7 cellular contexts compared by ENCODE assay signal in genomic region chr11:76579047-76579751, GRCh38.
DNase-seq lines count a peak whose midpoint lies in the region; ATAC-seq and TF ChIP-seq lines count a peak whose summit lies in the region.

No MANE protein-coding gene starts in this region.

- no peak overlapping the region for H3K9ac ChIP-seq in PC-3 (ENCODE audit: low read length)

- H3K4me1 ChIP-seq in PC-3 (ENCODE audit: insufficient read depth, low read length) (peaks cover 16% of the 10 kb centered on the region), esophagus (ENCODE audit: control insufficient read depth in 2 of 2, insufficient read depth in 2 of 2, low read length in 1 of 2) (peaks cover 4 to 13% of the 10 kb centered on the region in 2 donors), transverse colon (peaks cover 0 to 6% (median 0%) of the 10 kb centered on the region in 4 donors)

- no peaks in the 10 kb centered on the region for H4K20me1 ChIP-seq in PC-3 (ENCODE audit: low read length)

- CTCF ChIA-PET in PC-3 (lab: Charles Lee) = no interaction called here
- CTCF ChIA-PET in CD4-positive, alpha-beta T cell (lab: Charles Lee) = no interaction called here

- H3K36me3 Mint-ChIP-seq in CD4-positive, alpha-beta T cell (ENCODE audit: low read depth) = no peaks in the 10 kb centered on the region

- TF ChIP-seq CTCF in PC-3 (conservative IDR thresholded peaks at IDR 0.05; ENCODE audit: low read depth, low read length) (peak; percentile 29; the same call in 1 of the 2 replicates), transverse colon (IDR thresholded peaks at IDR 0.05) (no peak)
- no peak for TF ChIP-seq CTCF in CD4-positive, alpha-beta T cell (IDR thresholded peaks at IDR 0.05)

- no peak overlapping the region for H3K27ac ChIP-seq in PC-3 (ENCODE audit: low read length)
- peak overlapping the region; percentile 16 to 84 for H3K27ac ChIP-seq in esophagus (ENCODE audit: low read depth in 2 of 2, low read length in 1 of 2)
- H3K27ac ChIP-seq in transverse colon = peak overlapping the region; percentile 40 to 62 (median 61)
- H3K27ac ChIP-seq in CD4-positive, alpha-beta T cell (ENCODE audit: low read depth, low read length) = no peak overlapping the region

- POLR2A ChIA-PET in PC-3 (lab: Charles Lee; ENCODE audit: unreplicated experiment) = interaction anchor here (0.8 kb wide), 1 partner anchor 39 kb away, joined by 3 read pairs; no protein-coding TSS in a partner anchor
- POLR2A ChIA-PET in CD4-positive, alpha-beta T cell (lab: Charles Lee) = no interaction called here

- in situ Hi-C loops in transverse colon (cut with MboI; ENCODE audit: low pct_ligation_motif_present in 1 of 4, low pct_unique_long_range_greater_than_20kb in 1 of 4, low sequenced_read_pairs in 3 of 4) = no loop called here

- ATAC-seq in PC-3 = no peak
- no peak for ATAC-seq in GM21825 (IDR thresholded peaks at IDR 0.05; ENCODE audit: unreplicated experiment)
- no peak for ATAC-seq in CD4-positive, alpha-beta T cell (ENCODE audit: poor library complexity)

- BruUV-seq in PC-3 (replicated peaks; lab: Mats Ljungman, UMichigan) = no TSS peak

- TF ChIP-seq EP300 in transverse colon (IDR thresholded peaks at IDR 0.05; ENCODE audit: low read depth) = no peak

- H3K79me2 ChIP-seq in PC-3 (ENCODE audit: low read length) = no peaks in the 10 kb centered on the region

- no peak overlapping the region for H3K4me2 ChIP-seq in PC-3 (ENCODE audit: low read length)

- H3K27me3 Mint-ChIP-seq in CD4-positive, alpha-beta T cell = no peaks in the 10 kb centered on the region

- H3F3A ChIP-seq in PC-3 (ENCODE audit: low read length, unreplicated experiment) = no peaks in the 10 kb centered on the region

- DNase-seq in PC-3 (no peak), lung microvascular endothelial cell (ENCODE audit: low read depth in 2 of 2) (peak; percentile 84 to 91), transverse colon (no peak), NCI-H2196 treated with DMSO at 0.1 percent for 48 hours (lab: John Stamatoyannopoulos, UW; ENCODE audit: unreplicated experiment) (no peak)
- DNase-seq in CD4-positive, alpha-beta T cell = no peak

- no peaks in the 10 kb centered on the region for H3K9me3 ChIP-seq in PC-3 (ENCODE audit: low read length)
- H3K9me3 ChIP-seq in esophagus (ENCODE audit: control insufficient read depth in 2 of 2, insufficient read depth in 1 of 2, low read depth in 1 of 2, low read length in 1 of 2) = no peaks in the 10 kb centered on the region
- no peaks in the 10 kb centered on the region for H3K9me3 ChIP-seq in transverse colon
- H3K9me3 ChIP-seq in CD4-positive, alpha-beta T cell (ENCODE audit: control insufficient read depth, low read length) = no peaks in the 10 kb centered on the region

- TF ChIP-seq POLR2A in transverse colon (IDR thresholded peaks at IDR 0.05) = no peak

- H3K27me3 ChIP-seq in PC-3 (ENCODE audit: low read length) = no peaks in the 10 kb centered on the region
- H3K27me3 ChIP-seq in esophagus (ENCODE audit: control insufficient read depth in 1 of 2, insufficient read depth in 2 of 2, low read length in 2 of 2) = no peaks in the 10 kb centered on the region
- H3K27me3 ChIP-seq in transverse colon = no peaks in the 10 kb centered on the region
- H3K27me3 ChIP-seq in CD4-positive, alpha-beta T cell (ENCODE audit: control insufficient read depth, insufficient read depth, low read length) = no peaks in the 10 kb centered on the region

- no peaks in the 10 kb centered on the region for H3K9me3 Mint-ChIP-seq in CD4-positive, alpha-beta T cell

- no peak overlapping the region for H3K27ac Mint-ChIP-seq in CD4-positive, alpha-beta T cell

- intact Hi-C loops in PC-3 (cut with micrococcal nuclease) = no loop called here
- intact Hi-C loops in transverse colon (cut with DNase I; ENCODE audit: low total_unique reads) = no loop called here
- intact Hi-C loops in CD4-positive, alpha-beta T cell (cut with DNase I, micrococcal nuclease) = no loop called here

- H3K4me3 ChIP-seq in PC-3 (ENCODE audit: low read length) (no peak overlapping the region), esophagus (ENCODE audit: low read depth in 1 of 2, low read length in 2 of 2) (no peak overlapping the region), transverse colon (no peak overlapping the region)

- no peaks in the 10 kb centered on the region for H3K4me1 Mint-ChIP-seq in CD4-positive, alpha-beta T cell (ENCODE audit: low read depth)

- H3K4me3 Mint-ChIP-seq in CD4-positive, alpha-beta T cell = no peak overlapping the region

- H2AFZ ChIP-seq in PC-3 (ENCODE audit: low read length) = no peak overlapping the region

- H3K9me2 ChIP-seq in PC-3 (replicated peaks; ENCODE audit: low read length) = no peaks in the 10 kb centered on the region

- 64 to 69% methylated on average over 19 of the region's 19 CpGs for WGBS in esophagus, 2 donors
- 69 to 88% methylated on average over 3 to 15 of the region's 19 CpGs for WGBS in transverse colon (ENCODE audit: low coverage in 1 of 2), 2 donors

- no peaks in the 10 kb centered on the region for H3K36me3 ChIP-seq in PC-3 (ENCODE audit: low read depth, low read length)
- H3K36me3 ChIP-seq in esophagus (ENCODE audit: control insufficient read depth in 2 of 2, insufficient read depth in 2 of 2, low read length in 1 of 2) = no peaks in the 10 kb centered on the region
- no peaks in the 10 kb centered on the region for H3K36me3 ChIP-seq in transverse colon

Comparison
In these comparisons a context has a peak if more than half of its experiments do, and no peak if none do; other contexts are left out.
1. DNase-seq: peak in lung microvascular endothelial cell (2 of 2); none in PC-3 (single experiment), transverse colon (single experiment), NCI-H2196 treated with DMSO at 0.1 percent for 48 hours (single experiment) and CD4-positive, alpha-beta T cell (0 of 10).
2. H3K27ac ChIP-seq: peak in esophagus (2 of 2) and transverse colon (4 of 4); none in PC-3 (single experiment) and CD4-positive, alpha-beta T cell (single experiment).